ENCODE assay signal across 1 cellular context in genomic region chr1:58816072-58816746, GRCh38.
TF ChIP-seq lines count a peak whose summit lies in the region.

No MANE protein-coding gene starts in this region.

TF ChIP-seq in GM12878, 131 proteins besides CTCF, POLR2A, EP300 and RAD21 (continued from another document and continues in another):
- TF ChIP-seq ZNF687 (IDR thresholded peaks at IDR 0.05) (peak; percentile 59), ASH2L (IDR thresholded peaks at IDR 0.05; ENCODE audit: borderline replicate concordance, low read depth) (no peak; the same call in 1 of the 2 replicates), SPI1 (IDR thresholded peaks at IDR 0.05; ENCODE audit: borderline replicate concordance, insufficient read depth, low read depth, low read length) (peak; percentile 83), NRF1 (conservative IDR thresholded peaks at IDR 0.05; ENCODE audit: low read depth, low read length) (no peak), SMAD5 (IDR thresholded peaks at IDR 0.05; ENCODE audit: low read depth) (peak; percentile 65; the same call in 1 of the 2 replicates), POLR2AphosphoS5 (IDR thresholded peaks at IDR 0.05; ENCODE audit: low read length) (peak; percentile 47; the same call in 1 of the 2 replicates), KLF5 (IDR thresholded peaks at IDR 0.05; ENCODE audit: partially characterized antibody) (no peak), RAD51 (IDR thresholded peaks at IDR 0.05) (no peak), MTA2 (IDR thresholded peaks at IDR 0.05; ENCODE audit: low read depth) (no peak), BHLHE40 (IDR thresholded peaks at IDR 0.05; ENCODE audit: borderline replicate concordance in 1 of 2, low read depth in 2 of 2, low read length in 1 of 2) (peak; percentile 26 to 70; a peak in 2 of 4 replicates), POU2F2 (IDR thresholded peaks at IDR 0.05; ENCODE audit: borderline replicate concordance, low read depth, low read length) (peak; percentile 32; the same call in 1 of the 3 replicates), GABPA (IDR thresholded peaks at IDR 0.05; ENCODE audit: low read depth) (0 out of 2 replicates have a peak, but pooled peaks have one; percentile 21), CHD2 (IDR thresholded peaks at IDR 0.05; ENCODE audit: borderline replicate concordance, low read depth, low read length) (no peak; the same call in 1 of the 2 replicates), SREBF2 (IDR thresholded peaks at IDR 0.05; ENCODE audit: low read length) (no peak), IKZF1 (conservative IDR thresholded peaks at IDR 0.05) (peak; percentile 77), CBX5 (IDR thresholded peaks at IDR 0.05; ENCODE audit: low read depth) (peak; percentile 73; the same call in 1 of the 2 replicates), HSF1 (IDR thresholded peaks at IDR 0.05; ENCODE audit: low read depth, low read length) (0 out of 2 replicates have a peak, but pooled peaks have one; percentile 38), SMARCA5 (IDR thresholded peaks at IDR 0.05) (0 out of 2 replicates have a peak, but pooled peaks have one; percentile 42), TCF12 (IDR thresholded peaks at IDR 0.05; ENCODE audit: low read depth, low read length) (no peak; the same call in none of the 2 replicates), ESRRA (IDR thresholded peaks at IDR 0.05; ENCODE audit: low read length) (no peak), ZNF24 (IDR thresholded peaks at IDR 0.05) (0 out of 2 replicates have a peak, but pooled peaks have one; percentile 9), RFX5 (IDR thresholded peaks at IDR 0.05; ENCODE audit: low read depth, low read length) (no peak), ETV6 (conservative IDR thresholded peaks at IDR 0.05 in 1 of 2, IDR thresholded peaks at IDR 0.05 in 1 of 2; ENCODE audit: borderline replicate concordance in 1 of 2, low read depth in 1 of 2) (0 out of 4 replicates have a peak, but pooled peaks of 1 of the 2 experiments have one; percentile 33), FOXM1 (IDR thresholded peaks at IDR 0.05; ENCODE audit: low read depth, low read length) (peak; percentile 27; the same call in 1 of the 2 replicates), IRF4 (IDR thresholded peaks at IDR 0.05; ENCODE audit: low read depth, low read length) (peak; percentile 33; the same call in 1 of the 2 replicates), NKRF (conservative IDR thresholded peaks at IDR 0.05) (peak; percentile 30; the same call in 1 of the 2 replicates), MEF2A (IDR thresholded peaks at IDR 0.05; ENCODE audit: insufficient read depth, low read depth, low read length) (no peak), CREB1 (IDR thresholded peaks at IDR 0.05; ENCODE audit: low read depth) (peak; percentile 16; the same call in 1 of the 2 replicates), MYB (IDR thresholded peaks at IDR 0.05; ENCODE audit: borderline replicate concordance, low read depth, low read length) (0 out of 2 replicates have a peak, but pooled peaks have one; percentile 15), ZNF217 (IDR thresholded peaks at IDR 0.05) (0 out of 2 replicates have a peak, but pooled peaks have one; percentile 30), NFIC (IDR thresholded peaks at IDR 0.05; ENCODE audit: low read depth, low read length) (peak; percentile 42; the same call in 1 of the 2 replicates), SP1 (IDR thresholded peaks at IDR 0.05; ENCODE audit: low read depth, low read length) (peak; percentile 57), RB1 (IDR thresholded peaks at IDR 0.05; ENCODE audit: borderline replicate concordance) (peak; percentile 56; the same call in 1 of the 2 replicates), ELK1 (IDR thresholded peaks at IDR 0.05; ENCODE audit: low read depth, low read length) (0 out of 2 replicates have a peak, but pooled peaks have one; percentile 15), IKZF2 (IDR thresholded peaks at IDR 0.05) (peak; percentile 31 to 62; a peak in 1 of 4 replicates), LARP7 (IDR thresholded peaks at IDR 0.05) (peak; percentile 65), EED (IDR thresholded peaks at IDR 0.05; ENCODE audit: low read depth) (peak; percentile 27; the same call in 1 of the 2 replicates), ZNF207 (IDR thresholded peaks at IDR 0.05; ENCODE audit: borderline replicate concordance) (peak; percentile 69; the same call in 1 of the 2 replicates), PAX5 (IDR thresholded peaks at IDR 0.05; ENCODE audit: borderline replicate concordance, low read depth, low read length) (peak; percentile 59; the same call in 1 of the 2 replicates), TARDBP (IDR thresholded peaks at IDR 0.05; ENCODE audit: borderline replicate concordance) (no peak), CHD1 (IDR thresholded peaks at IDR 0.05; ENCODE audit: low read depth, low read length) (no peak), BACH1 (IDR thresholded peaks at IDR 0.05; ENCODE audit: borderline replicate concordance) (peak; percentile 56; the same call in 1 of the 2 replicates), BCL11A (IDR thresholded peaks at IDR 0.05; ENCODE audit: low read depth, low read length) (peak; percentile 55; the same call in 1 of the 2 replicates), RUNX3 (IDR thresholded peaks at IDR 0.05; ENCODE audit: low read length) (peak; percentile 68), GATAD2B (conservative IDR thresholded peaks at IDR 0.05; ENCODE audit: low read depth) (peak; percentile 95), ATF7 (IDR thresholded peaks at IDR 0.05; ENCODE audit: low read depth) (0 out of 2 replicates have a peak, but pooled peaks have one; percentile 10), RELA (IDR thresholded peaks at IDR 0.05; ENCODE audit: borderline replicate concordance, partially characterized antibody) (peak; percentile 22)
- TF ChIP-seq, protein P1, sequence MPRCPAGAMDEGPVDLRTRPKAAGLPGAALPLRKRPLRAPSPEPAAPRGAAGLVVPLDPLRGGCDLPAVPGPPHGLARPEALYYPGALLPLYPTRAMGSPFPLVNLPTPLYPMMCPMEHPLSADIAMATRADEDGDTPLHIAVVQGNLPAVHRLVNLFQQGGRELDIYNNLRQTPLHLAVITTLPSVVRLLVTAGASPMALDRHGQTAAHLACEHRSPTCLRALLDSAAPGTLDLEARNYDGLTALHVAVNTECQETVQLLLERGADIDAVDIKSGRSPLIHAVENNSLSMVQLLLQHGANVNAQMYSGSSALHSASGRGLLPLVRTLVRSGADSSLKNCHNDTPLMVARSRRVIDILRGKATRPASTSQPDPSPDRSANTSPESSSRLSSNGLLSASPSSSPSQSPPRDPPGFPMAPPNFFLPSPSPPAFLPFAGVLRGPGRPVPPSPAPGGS (IDR thresholded peaks at IDR 0.05; ENCODE audit: borderline replicate concordance, insufficient read depth, low read depth, low read length, poor library complexity, severe bottlenecking): peak; percentile 71
- TF ChIP-seq, protein P2, sequence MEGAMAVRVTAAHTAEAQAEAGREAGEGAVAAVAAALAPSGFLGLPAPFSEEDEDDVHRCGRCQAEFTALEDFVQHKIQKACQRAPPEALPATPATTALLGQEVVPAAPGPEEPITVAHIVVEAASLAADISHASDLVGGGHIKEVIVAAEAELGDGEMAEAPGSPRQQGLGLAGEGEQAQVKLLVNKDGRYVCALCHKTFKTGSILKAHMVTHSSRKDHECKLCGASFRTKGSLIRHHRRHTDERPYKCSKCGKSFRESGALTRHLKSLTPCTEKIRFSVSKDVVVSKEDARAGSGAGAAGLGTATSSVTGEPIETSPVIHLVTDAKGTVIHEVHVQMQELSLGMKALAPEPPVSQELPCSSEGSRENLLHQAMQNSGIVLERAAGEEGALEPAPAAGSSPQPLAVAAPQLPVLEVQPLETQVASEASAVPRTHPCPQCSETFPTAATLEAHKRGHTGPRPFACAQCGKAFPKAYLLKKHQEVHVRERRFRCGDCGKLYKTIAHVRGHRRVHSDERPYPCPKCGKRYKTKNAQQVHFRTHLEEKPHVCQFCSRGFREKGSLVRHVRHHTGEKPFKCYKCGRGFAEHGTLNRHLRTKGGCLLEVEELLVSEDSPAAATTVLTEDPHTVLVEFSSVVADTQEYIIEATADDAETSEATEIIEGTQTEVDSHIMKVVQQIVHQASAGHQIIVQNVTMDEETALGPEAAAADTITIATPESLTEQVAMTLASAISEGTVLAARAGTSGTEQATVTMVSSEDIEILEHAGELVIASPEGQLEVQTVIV (IDR thresholded peaks at IDR 0.05; ENCODE audit: borderline replicate concordance, partially characterized antibody): peak; percentile 72
- TF ChIP-seq, protein P3, sequence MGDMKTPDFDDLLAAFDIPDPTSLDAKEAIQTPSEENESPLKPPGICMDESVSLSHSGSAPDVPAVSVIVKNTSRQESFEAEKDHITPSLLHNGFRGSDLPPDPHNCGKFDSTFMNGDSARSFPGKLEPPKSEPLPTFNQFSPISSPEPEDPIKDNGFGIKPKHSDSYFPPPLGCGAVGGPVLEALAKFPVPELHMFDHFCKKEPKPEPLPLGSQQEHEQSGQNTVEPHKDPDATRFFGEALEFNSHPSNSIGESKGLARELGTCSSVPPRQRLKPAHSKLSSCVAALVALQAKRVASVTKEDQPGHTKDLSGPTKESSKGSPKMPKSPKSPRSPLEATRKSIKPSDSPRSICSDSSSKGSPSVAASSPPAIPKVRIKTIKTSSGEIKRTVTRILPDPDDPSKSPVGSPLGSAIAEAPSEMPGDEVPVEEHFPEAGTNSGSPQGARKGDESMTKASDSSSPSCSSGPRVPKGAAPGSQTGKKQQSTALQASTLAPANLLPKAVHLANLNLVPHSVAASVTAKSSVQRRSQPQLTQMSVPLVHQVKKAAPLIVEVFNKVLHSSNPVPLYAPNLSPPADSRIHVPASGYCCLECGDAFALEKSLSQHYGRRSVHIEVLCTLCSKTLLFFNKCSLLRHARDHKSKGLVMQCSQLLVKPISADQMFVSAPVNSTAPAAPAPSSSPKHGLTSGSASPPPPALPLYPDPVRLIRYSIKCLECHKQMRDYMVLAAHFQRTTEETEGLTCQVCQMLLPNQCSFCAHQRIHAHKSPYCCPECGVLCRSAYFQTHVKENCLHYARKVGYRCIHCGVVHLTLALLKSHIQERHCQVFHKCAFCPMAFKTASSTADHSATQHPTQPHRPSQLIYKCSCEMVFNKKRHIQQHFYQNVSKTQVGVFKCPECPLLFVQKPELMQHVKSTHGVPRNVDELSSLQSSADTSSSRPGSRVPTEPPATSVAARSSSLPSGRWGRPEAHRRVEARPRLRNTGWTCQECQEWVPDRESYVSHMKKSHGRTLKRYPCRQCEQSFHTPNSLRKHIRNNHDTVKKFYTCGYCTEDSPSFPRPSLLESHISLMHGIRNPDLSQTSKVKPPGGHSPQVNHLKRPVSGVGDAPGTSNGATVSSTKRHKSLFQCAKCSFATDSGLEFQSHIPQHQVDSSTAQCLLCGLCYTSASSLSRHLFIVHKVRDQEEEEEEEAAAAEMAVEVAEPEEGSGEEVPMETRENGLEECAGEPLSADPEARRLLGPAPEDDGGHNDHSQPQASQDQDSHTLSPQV (IDR thresholded peaks at IDR 0.05): peak; percentile 42; the same call in 1 of the 2 replicates
